Comparison of ENCODE assay signal across 9 cellular contexts in genomic region chr17:29640413-29640812, GRCh38. TPM values are rescaled to one million over a fixed set of nuclear protein-coding genes. Genes with fewer than 3 reads are reported as not detected.
DNase-seq lines count a peak whose midpoint lies in the region; TF ChIP-seq lines count a peak whose summit lies in the region.
"Had no signal": no experiment of that assay in that cellular context is flagged by ENCODE, and none has a peak within 500 bp of the region (broad histone marks: within the 10 kb centered on the region; RNA-seq: fewer than 3 reads in every experiment).

No MANE protein-coding gene starts in this region.

- H3K36me3 ChIP-seq in tibial nerve = peaks cover 0 to 21% (median 0%) of the 10 kb centered on the region in 3 donors

- peak in 1 of 2 donors; percentile 54 for TF ChIP-seq EP300 in tibial nerve (IDR thresholded peaks at IDR 0.05)

- no peaks in the 10 kb centered on the region for H3K27me3 ChIP-seq in tibial nerve

- H3K4me3 ChIP-seq in astrocyte of the spinal cord (ENCODE audit: low read depth, low read length) = no peak overlapping the region
- no peak overlapping the region for H3K4me3 ChIP-seq in tibial nerve

- H3K27me3 Mint-ChIP-seq in activated CD4-positive, alpha-beta T cell treated with anti-CD3 and anti-CD28 coated beads, Interleukin-2, amount 10 ng/mL, durations not matched to agents 24 days and 14 days = no peaks in the 10 kb centered on the region
- H3K27me3 Mint-ChIP-seq in nephron progenitor cell (ENCODE audit: low read depth, poor library complexity) = no peaks in the 10 kb centered on the region

- H3K4me3 Mint-ChIP-seq in activated CD4-positive, alpha-beta T cell treated with anti-CD3 and anti-CD28 coated beads, Interleukin-2, amount 10 ng/mL, durations not matched to agents 24 days and 14 days = no peak overlapping the region
- H3K4me3 Mint-ChIP-seq in nephron progenitor cell = no peak overlapping the region

- peaks cover 5 to 70% (median 53%) of the 10 kb centered on the region in 4 donors for H3K4me1 ChIP-seq in tibial nerve

- DNase-seq in activated CD4-positive, alpha-beta T cell treated with anti-CD3 and anti-CD28 coated beads, Interleukin-2, amount 10 ng/mL, durations not matched to agents 24 days and 14 days = no peak
- DNase-seq in activated CD4-positive, alpha-beta T cell treated with anti-CD3 and anti-CD28 coated beads, Interleukin-2, amount 50 U/mL, for 48 hours = no peak
- DNase-seq in astrocyte of the spinal cord (ENCODE audit: low read depth, low spot score) (peak; percentile 69), iris pigment epithelial cell (ENCODE audit: low read depth) (peak; percentile 82), tibial nerve (ENCODE audit: low spot score in 2 of 2) (no peak), nephron progenitor cell (no peak), kidney glomerular epithelial cell (lab: John Stamatoyannopoulos, UW) (no peak), SK-N-DZ (ENCODE audit: low spot score) (no peak)
- DNase-seq: AML-193 had no signal

- peaks cover 17% of the 10 kb centered on the region for H3K4me1 Mint-ChIP-seq in activated CD4-positive, alpha-beta T cell treated with anti-CD3 and anti-CD28 coated beads, Interleukin-2, amount 10 ng/mL, durations not matched to agents 24 days and 14 days
- peaks cover 74% of the 10 kb centered on the region for H3K4me1 Mint-ChIP-seq in nephron progenitor cell

- H3K27ac Mint-ChIP-seq in activated CD4-positive, alpha-beta T cell treated with anti-CD3 and anti-CD28 coated beads, Interleukin-2, amount 10 ng/mL, durations not matched to agents 24 days and 14 days = peak overlapping the region; percentile 70
- no peak overlapping the region for H3K27ac Mint-ChIP-seq in nephron progenitor cell

- no peak for TF ChIP-seq POLR2A in tibial nerve (IDR thresholded peaks at IDR 0.05)

- peaks cover 29% of the 10 kb centered on the region for H3K36me3 Mint-ChIP-seq in activated CD4-positive, alpha-beta T cell treated with anti-CD3 and anti-CD28 coated beads, Interleukin-2, amount 10 ng/mL, durations not matched to agents 24 days and 14 days (ENCODE audit: low read depth)
- peaks cover 22% of the 10 kb centered on the region for H3K36me3 Mint-ChIP-seq in nephron progenitor cell (ENCODE audit: low read depth)

- no peaks in the 10 kb centered on the region for H3K9me3 Mint-ChIP-seq in activated CD4-positive, alpha-beta T cell treated with anti-CD3 and anti-CD28 coated beads, Interleukin-2, amount 10 ng/mL, durations not matched to agents 24 days and 14 days
- H3K9me3 Mint-ChIP-seq in nephron progenitor cell = no peaks in the 10 kb centered on the region

- peak overlapping the region; percentile 15 to 92 (median 62) for H3K27ac ChIP-seq in tibial nerve

- in situ Hi-C loops in astrocyte of the spinal cord (cut with HindIII; ENCODE audit: low sequenced_read_pairs) = no loop called here

- TF ChIP-seq CTCF in astrocyte of the spinal cord (IDR thresholded peaks at IDR 0.05; ENCODE audit: low read depth, low read length) (no peak), tibial nerve (IDR thresholded peaks at IDR 0.05) (no peak), nephron progenitor cell (IDR thresholded peaks at IDR 0.05) (no peak)

- intact Hi-C loops in activated CD4-positive, alpha-beta T cell treated with anti-CD3 and anti-CD28 coated beads, Interleukin-2, amount 10 ng/mL, durations not matched to agents 24 days and 14 days (cut with micrococcal nuclease) = no loop called here

- no peaks in the 10 kb centered on the region for H3K9me3 ChIP-seq in tibial nerve

- WGBS in tibial nerve, 2 donors = 25 to 35% methylated on average over 2 of the region's 2 CpGs

RNA-seq across cellular contexts. Expression of gene CORO6, which starts 17.7 kb away (rescaled TPM):
- 5.6 and 6.4 TPM in 2 replicates for total RNA-seq in activated CD4-positive, alpha-beta T cell treated with anti-CD3 and anti-CD28 coated beads, Interleukin-2, amount 10 ng/mL, durations not matched to agents 24 days and 14 days
- 100 to 1,000 TPM in 2 of 4 donors, 10 to 100 TPM in 2; 34.5 to 139 (median 83.1) TPM for total RNA-seq in tibial nerve
- 7.0 and 10.3 TPM in 2 replicates for polyA plus RNA-seq in SK-N-DZ (2014; cell fraction: cytosol; rRNA removed)
- 186 and 308 TPM in 2 replicates for polyA plus RNA-seq in SK-N-DZ (2014; cell fraction: nucleus; rRNA removed)

RNA-seq across cellular contexts. Expression of gene ANKRD13B, which starts 47.5 kb away (rescaled TPM):
- total RNA-seq in activated CD4-positive, alpha-beta T cell treated with anti-CD3 and anti-CD28 coated beads, Interleukin-2, amount 10 ng/mL, durations not matched to agents 24 days and 14 days = 43.1 and 49.8 TPM in 2 replicates
- total RNA-seq in tibial nerve = 10 to 100 TPM; 19.0 to 50.1 (median 26.4) TPM
- 116 and 120 TPM in 2 replicates for polyA plus RNA-seq in SK-N-DZ (2014; cell fraction: cytosol; rRNA removed)
- polyA plus RNA-seq in SK-N-DZ (2014; cell fraction: nucleus; rRNA removed) = 565 and 650 TPM in 2 replicates

RNA-seq across cellular contexts. Expression of gene GIT1, which starts 51.0 kb away (rescaled TPM):
- total RNA-seq in activated CD4-positive, alpha-beta T cell treated with anti-CD3 and anti-CD28 coated beads, Interleukin-2, amount 10 ng/mL, durations not matched to agents 24 days and 14 days = 91.3 and 91.4 TPM in 2 replicates
- total RNA-seq in tibial nerve = 100 to 1,000 TPM in 1 of 4 donors, 10 to 100 TPM in 3; 51.3 to 100 (median 89.7) TPM
- 61.7 and 67.9 TPM in 2 replicates for polyA plus RNA-seq in SK-N-DZ (2014; cell fraction: cytosol; rRNA removed)
- polyA plus RNA-seq in SK-N-DZ (2014; cell fraction: nucleus; rRNA removed) = 87.2 and 119 TPM in 2 replicates

Comparison
In these comparisons a context has a peak if more than half of its experiments do, and no peak if none do; other contexts are left out.
1. DNase-seq: peak in astrocyte of the spinal cord (single experiment) and iris pigment epithelial cell (single experiment); none in activated CD4-positive, alpha-beta T cell treated with anti-CD3 and anti-CD28 coated beads, Interleukin-2, amount 10 ng/mL, durations not matched to agents 24 days and 14 days (single experiment), activated CD4-positive, alpha-beta T cell treated with anti-CD3 and anti-CD28 coated beads, Interleukin-2, amount 50 U/mL, for 48 hours (0 of 2), tibial nerve (0 of 2), nephron progenitor cell (single experiment), kidney glomerular epithelial cell (single experiment) and SK-N-DZ (single experiment).